Comparison of ENCODE assay signal across 2 cellular contexts in the genomic region with DNA sequence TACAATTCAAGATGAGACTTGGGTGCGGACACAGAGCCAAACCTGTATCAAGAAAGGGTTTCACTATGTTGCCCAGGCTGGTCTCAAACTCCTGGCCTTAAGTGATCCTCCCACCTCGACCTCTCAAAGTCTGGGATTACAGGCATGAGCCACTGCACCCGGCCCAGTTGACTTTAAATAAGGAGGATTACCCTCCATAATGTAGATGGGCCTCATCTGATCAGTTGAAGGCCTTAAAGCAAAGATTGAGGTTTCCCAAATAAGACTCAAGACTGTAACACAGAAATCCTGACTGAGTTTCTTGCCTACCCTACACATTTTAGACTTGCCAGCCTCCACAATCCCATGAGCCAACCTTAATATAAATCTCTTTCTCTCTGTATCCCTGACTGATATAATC.
TF ChIP-seq lines count a peak whose summit lies in the region.

No MANE protein-coding gene starts in this region.

TF ChIP-seq in HEK293, 187 proteins besides CTCF, POLR2A, EP300 and RAD21:
- TF ChIP-seq RBAK (tag by site-specific recombination; IDR thresholded peaks at IDR 0.05) (no peak), ZNF544 (tag by site-specific recombination; IDR thresholded peaks at IDR 0.05) (no peak), KLF9 (tag by site-specific recombination; IDR thresholded peaks at IDR 0.05; ENCODE audit: low read depth) (no peak), ZNF10 (tag by site-specific recombination; IDR thresholded peaks at IDR 0.05) (peak; percentile 81), GLI4 (tag by site-specific recombination; IDR thresholded peaks at IDR 0.05) (no peak)

TF ChIP-seq in H1, 55 proteins besides CTCF, POLR2A, EP300 and RAD21:
- no peak for TF ChIP-seq EGR1 (IDR thresholded peaks at IDR 0.05; ENCODE audit: borderline replicate concordance, low read depth, low read length)
- no peak for TF ChIP-seq TBP (IDR thresholded peaks at IDR 0.05; ENCODE audit: low read depth, low read length)
- TF ChIP-seq, protein P1, sequence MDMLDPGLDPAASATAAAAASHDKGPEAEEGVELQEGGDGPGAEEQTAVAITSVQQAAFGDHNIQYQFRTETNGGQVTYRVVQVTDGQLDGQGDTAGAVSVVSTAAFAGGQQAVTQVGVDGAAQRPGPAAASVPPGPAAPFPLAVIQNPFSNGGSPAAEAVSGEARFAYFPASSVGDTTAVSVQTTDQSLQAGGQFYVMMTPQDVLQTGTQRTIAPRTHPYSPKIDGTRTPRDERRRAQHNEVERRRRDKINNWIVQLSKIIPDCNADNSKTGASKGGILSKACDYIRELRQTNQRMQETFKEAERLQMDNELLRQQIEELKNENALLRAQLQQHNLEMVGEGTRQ (IDR thresholded peaks at IDR 0.05; ENCODE audit: low read length) = no peak
- no peak for TF ChIP-seq POLR2AphosphoS5 (IDR thresholded peaks at IDR 0.05; ENCODE audit: low read depth, low read length)
- TF ChIP-seq RNF2 (IDR thresholded peaks at IDR 0.05; ENCODE audit: borderline replicate concordance, low read depth, low read length, missing control alignments, poor library complexity, severe bottlenecking) = no peak
- no peak for TF ChIP-seq ASH2L (IDR thresholded peaks at IDR 0.05; ENCODE audit: low read length)
- no peak for TF ChIP-seq BCL11A (IDR thresholded peaks at IDR 0.05; ENCODE audit: low read depth in 2 of 2, low read length in 2 of 2)
- no peak for TF ChIP-seq TAF7 (optimal IDR thresholded peaks at IDR 0.05; ENCODE audit: borderline replicate concordance, low read depth, low read length)
- TF ChIP-seq MAFK (IDR thresholded peaks at IDR 0.05; ENCODE audit: low read depth, low read length) = no peak
- no peak for TF ChIP-seq EZH2 (IDR thresholded peaks at IDR 0.05; ENCODE audit: low read depth, low read length, severe bottlenecking)
- no peak for TF ChIP-seq CREB1 (IDR thresholded peaks at IDR 0.05)
